ENCODE assay signal across 8 cellular contexts in the genomic region with DNA sequence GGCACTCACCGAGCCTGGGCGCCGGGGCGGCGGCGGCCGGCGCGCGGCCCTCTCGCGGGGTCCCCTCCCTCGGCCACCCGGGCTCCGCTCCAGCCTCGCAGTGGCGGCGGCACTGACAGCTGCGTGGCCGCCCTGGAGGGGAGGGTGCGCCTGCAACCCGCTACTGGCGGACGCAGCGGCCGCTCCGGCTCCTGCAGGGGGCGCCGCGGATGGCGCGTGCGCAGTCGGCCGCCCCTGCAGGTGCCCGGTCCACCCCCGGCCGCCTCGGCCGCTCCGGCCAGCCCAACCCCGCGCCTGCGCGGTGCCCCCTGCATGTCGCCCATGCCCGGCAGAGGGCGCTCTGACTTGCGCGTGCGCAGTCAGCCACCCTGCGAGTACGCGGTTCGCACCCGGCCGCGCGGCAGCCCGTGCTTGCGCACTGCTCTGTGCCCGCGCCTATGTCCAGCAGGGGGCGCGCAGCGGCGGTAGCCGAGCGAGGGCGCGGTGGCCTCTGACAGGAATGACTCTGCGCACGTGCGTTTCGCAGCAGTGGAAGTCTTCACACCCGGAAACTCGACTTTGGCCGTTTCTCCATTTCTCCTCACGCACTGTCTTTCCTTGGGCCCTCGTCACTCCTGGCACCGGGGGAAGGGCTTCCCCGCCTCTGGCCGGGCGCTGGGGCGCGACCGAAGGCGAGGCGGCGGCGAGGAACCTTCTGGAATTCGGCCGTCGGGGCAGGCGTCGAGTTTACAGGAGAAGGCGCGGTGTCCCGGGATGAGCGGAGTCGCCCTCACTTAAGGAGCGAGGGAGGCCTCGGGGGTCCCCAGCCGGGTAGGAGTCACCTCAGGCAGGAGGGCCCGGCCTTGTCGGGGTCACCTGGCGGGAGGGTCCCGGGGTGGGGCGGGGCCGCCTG. TPM values are rescaled to one million over a fixed set of nuclear protein-coding genes. Genes with fewer than 3 reads are reported as not detected.
A peak's percentile ranks its signal among the peaks of the same experiment; 100 is the strongest.
DNase-seq lines count a peak whose midpoint lies in the region; ATAC-seq lines count a peak whose summit lies in the region.

A gene (minus strand): TSS at position 165 of the 892 bp plus-strand sequence. CDS start 14,262 bp downstream, outside the sequence.

- peaks cover 8% of the 10 kb centered on the region for H3K36me3 Mint-ChIP-seq in activated CD4-positive, alpha-beta T cell treated with anti-CD3 and anti-CD28 coated beads, Interleukin-2, amount 10 ng/mL, durations not matched to agents 24 days and 14 days (ENCODE audit: low read depth)

- peak within 1 kb of the TSS; percentile 92 to 100 (median 99) for H3K4me2 ChIP-seq in BLaER1 treated with 17β-estradiol and CSF1 and Interleukin-3, amounts not matched to agents 10 nM and 100 nM

- H3K4me3 Mint-ChIP-seq in activated CD4-positive, alpha-beta T cell treated with anti-CD3 and anti-CD28 coated beads, Interleukin-2, amount 10 ng/mL, durations not matched to agents 24 days and 14 days = peak within 1 kb of the TSS; percentile 93

- intact Hi-C loops in activated CD4-positive, alpha-beta T cell treated with anti-CD3 and anti-CD28 coated beads, Interleukin-2, amount 10 ng/mL, durations not matched to agents 24 days and 14 days (cut with micrococcal nuclease) = loop anchor here (1.0 to 5.0 kb wide), 3 partner anchors 82 to 160 kb away; no protein-coding TSS in a partner anchor

- H3K9me3 Mint-ChIP-seq in activated CD4-positive, alpha-beta T cell treated with anti-CD3 and anti-CD28 coated beads, Interleukin-2, amount 10 ng/mL, durations not matched to agents 24 days and 14 days = no peaks in the 10 kb centered on the region

- peak within 1 kb of the TSS; percentile 67 to 84 (median 80) for H3K4me3 ChIP-seq in BLaER1 treated with 17β-estradiol and CSF1 and Interleukin-3, amounts not matched to agents 10 nM and 100 nM

- ATAC-seq in HG03457 (IDR thresholded peaks at IDR 0.05; ENCODE audit: unreplicated experiment) = peak; percentile 75
- ATAC-seq in left lobe of liver = peak; percentile 95

- peak within 1 kb of the TSS in 9 of 11 experiments; percentile 7 to 58 (median 46); a peak in 11 of 22 replicates for H3K27ac ChIP-seq in BLaER1 treated with 17β-estradiol and CSF1 and Interleukin-3, amounts not matched to agents 10 nM and 100 nM

- no peaks in the 10 kb centered on the region for H3K36me3 ChIP-seq in BLaER1 treated with 17β-estradiol and CSF1 and Interleukin-3, amounts not matched to agents 10 nM and 100 nM

- H3K27ac Mint-ChIP-seq in activated CD4-positive, alpha-beta T cell treated with anti-CD3 and anti-CD28 coated beads, Interleukin-2, amount 10 ng/mL, durations not matched to agents 24 days and 14 days = peak within 1 kb of the TSS; percentile 82

- H3K27me3 Mint-ChIP-seq in activated CD4-positive, alpha-beta T cell treated with anti-CD3 and anti-CD28 coated beads, Interleukin-2, amount 10 ng/mL, durations not matched to agents 24 days and 14 days = peaks cover 32% of the 10 kb centered on the region

- H3K9me3 ChIP-seq in BLaER1 treated with 17β-estradiol and CSF1 and Interleukin-3, amounts not matched to agents 10 nM and 100 nM (replicated peaks in 1 of 11) = no peaks in the 10 kb centered on the region

- peak within 1 kb of the TSS; percentile 59 to 80 (median 74) for H3K9ac ChIP-seq in BLaER1 treated with 17β-estradiol and CSF1 and Interleukin-3, amounts not matched to agents 10 nM and 100 nM

- peaks cover 16% of the 10 kb centered on the region for H3K4me1 Mint-ChIP-seq in activated CD4-positive, alpha-beta T cell treated with anti-CD3 and anti-CD28 coated beads, Interleukin-2, amount 10 ng/mL, durations not matched to agents 24 days and 14 days

- peaks cover 29 to 46% (median 39%) of the 10 kb centered on the region in 11 experiments for H3K27me3 ChIP-seq in BLaER1 treated with 17β-estradiol and CSF1 and Interleukin-3, amounts not matched to agents 10 nM and 100 nM

- peaks cover 0 to 8% (median 0%) of the 10 kb centered on the region in 11 experiments; a peak in 2 of 22 replicates for H4K20me1 ChIP-seq in BLaER1 treated with 17β-estradiol and CSF1 and Interleukin-3, amounts not matched to agents 10 nM and 100 nM

- DNase-seq in GM19240 (ENCODE audit: insufficient read length, low spot score) = peak; percentile 85
- peak; percentile 87 to 96 for DNase-seq in NCI-H524 (lab: John Stamatoyannopoulos, UW)
- DNase-seq in activated CD4-positive, alpha-beta T cell treated with anti-CD3 and anti-CD28 coated beads, Interleukin-2, amount 10 ng/mL, durations not matched to agents 24 days and 14 days = peak; percentile 100
- peak; percentile 65 for DNase-seq in dedifferentiated amniotic fluid mesenchymal stem cell (ENCODE audit: extremely low spot score)
- DNase-seq in left lobe of liver (ENCODE audit: low spot score) = peak; percentile 96
- peak; percentile 88 for DNase-seq in stimulated activated CD4-positive, alpha-beta T cell treated with anti-CD3 and anti-CD28 coated beads, Interleukin-2, amount 100 ng/mL, for 4 hours (ENCODE audit: low read depth)

- peaks cover 8 to 16% (median 11%) of the 10 kb centered on the region in 10 experiments; a peak in 18 of 20 replicates for H3K4me1 ChIP-seq in BLaER1 treated with 17β-estradiol and CSF1 and Interleukin-3, amounts not matched to agents 10 nM and 100 nM

RNA-seq across cellular contexts. Expression of the gene that starts here (rescaled TPM):
- total RNA-seq in activated CD4-positive, alpha-beta T cell treated with anti-CD3 and anti-CD28 coated beads, Interleukin-2, amount 10 ng/mL, durations not matched to agents 24 days and 14 days = 8.3 and 9.2 TPM in 2 replicates
- 1.9 TPM for total RNA-seq in left lobe of liver

Comparison
In these comparisons a context has a peak if more than half of its experiments do, and no peak if none do; other contexts are left out.
1. Peak in every context shown above with its lines: DNase-seq, ATAC-seq, H3K4me3 ChIP-seq and H3K27ac ChIP-seq.